9 cellular contexts compared by ENCODE assay signal in the genomic region with DNA sequence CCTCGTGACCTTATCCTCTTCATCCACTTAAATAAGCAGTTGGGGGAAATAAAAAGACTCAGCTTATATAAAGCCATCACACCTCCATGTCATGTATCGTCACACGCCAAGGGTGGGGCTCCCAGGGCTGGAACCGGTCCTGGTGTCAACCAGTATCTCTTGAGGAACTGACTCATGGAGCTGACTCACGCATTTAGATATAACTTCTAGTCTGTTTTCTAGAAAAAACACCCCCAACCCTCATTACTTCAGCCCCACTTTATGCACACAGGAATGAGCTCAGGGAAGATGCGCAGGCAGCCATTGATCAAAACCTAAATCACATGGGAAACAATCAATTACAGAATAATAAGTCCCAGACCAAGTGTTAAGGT. TPM values are rescaled to one million over a fixed set of nuclear protein-coding genes. Genes with fewer than 3 reads are reported as not detected.
A peak's percentile ranks its signal among the peaks of the same experiment; 100 is the strongest.
DNase-seq lines count a peak whose midpoint lies in the region; ATAC-seq and TF ChIP-seq lines count a peak whose summit lies in the region.
"Had no signal": no experiment of that assay in that cellular context is flagged by ENCODE, and none has a peak within 500 bp of the region (broad histone marks: within the 10 kb centered on the region; RNA-seq: fewer than 3 reads in every experiment).

No MANE protein-coding gene starts in this region.

- CTCF ChIA-PET in WTC11 (lab: Charles Lee), result interaction anchor here (0.5 to 3.6 kb wide), 57 partner anchors 9 to 886 kb away, joined by 3 to 39 read pairs (median 5); a partner anchor contains a TSS

- H3K4me1 ChIP-seq in esophagus muscularis mucosa, result peaks cover 7 to 14% (median 10%) of the 10 kb centered on the region in 4 donors

- H3K27ac ChIP-seq in esophagus muscularis mucosa (replicated peaks in 1 of 4), result no peak overlapping the region

- no peak for TF ChIP-seq EP300 in esophagus muscularis mucosa (IDR thresholded peaks at IDR 0.05)

- peak; percentile 54 for DNase-seq in HS-27A (ENCODE audit: low read depth)
- no peak for DNase-seq in WTC11 (ENCODE audit: low spot score)
- peak; percentile 79 for DNase-seq in fibroblast of mammary gland (ENCODE audit: low read depth)
- peak; percentile 44 to 53 for DNase-seq in stimulated activated CD4-positive, alpha-beta T cell treated with anti-CD3 and anti-CD28 coated beads, Interleukin-15, amount 100 ng/mL, for 48 hours (ENCODE audit: low read depth in 2 of 2)
- DNase-seq in HuH-7.5 (ENCODE audit: low spot score), result no peak
- DNase-seq in esophagus muscularis mucosa (ENCODE audit: extremely low spot score), result no peak
- no peak for DNase-seq in activated gamma-delta T cell (lab: John Stamatoyannopoulos, UW)

- ATAC-seq in WTC11 (no peak), HG02970 (IDR thresholded peaks at IDR 0.05; ENCODE audit: low FRiP score, unreplicated experiment) (no peak)

- POLR2A ChIA-PET in WTC11 (lab: Charles Lee), result interaction anchor here (0.6 to 1.5 kb wide), 23 partner anchors 8 to 296 kb away, joined by 3 to 8 read pairs (median 4); a partner anchor contains a TSS

- TF ChIP-seq POLR2A in esophagus muscularis mucosa (IDR thresholded peaks at IDR 0.05; ENCODE audit: low read depth), result no peak

- no peaks in the 10 kb centered on the region for H3K36me3 Mint-ChIP-seq in WTC11

- H3K4me3 ChIP-seq in fibroblast of mammary gland (ENCODE audit: control insufficient read depth, low read depth, low read length), result peak overlapping the region; percentile 24
- H3K4me3 ChIP-seq in esophagus muscularis mucosa, result peak overlapping the region in 1 of 4 donors; percentile 25

- no peaks in the 10 kb centered on the region; the same call in 1 of the 2 replicates for H3K27me3 Mint-ChIP-seq in WTC11 (ENCODE audit: low read depth)

- peaks cover 42% of the 10 kb centered on the region for H3K4me1 Mint-ChIP-seq in WTC11

- peaks cover 0 to 41% (median 0%) of the 10 kb centered on the region in 4 donors for H3K27me3 ChIP-seq in esophagus muscularis mucosa

- intact Hi-C loops in esophagus muscularis mucosa (cut with DNase I), result no loop called here

- WGBS in esophagus muscularis mucosa, result 72% methylated on average over 6 of the region's 6 CpGs

- no peak overlapping the region for H3K27ac Mint-ChIP-seq in WTC11

- no peaks in the 10 kb centered on the region for H3K36me3 ChIP-seq in esophagus muscularis mucosa

- no peak for TF ChIP-seq CTCF in WTC11 (IDR thresholded peaks at IDR 0.05)
- no peak for TF ChIP-seq CTCF in fibroblast of mammary gland (conservative IDR thresholded peaks at IDR 0.05; ENCODE audit: control insufficient read depth, insufficient read depth, low read depth, low read length)
- no peak for TF ChIP-seq CTCF in esophagus muscularis mucosa (IDR thresholded peaks at IDR 0.05)

- peak overlapping the region; percentile 63; the same call in 1 of the 2 replicates for H3K4me3 Mint-ChIP-seq in WTC11

- no peaks in the 10 kb centered on the region for H3K9me3 Mint-ChIP-seq in WTC11

- H3K9me3 ChIP-seq in esophagus muscularis mucosa, result no peaks in the 10 kb centered on the region

TF ChIP-seq in WTC11, 78 proteins besides CTCF, POLR2A, EP300 and RAD21 (continues in another document):
- TF ChIP-seq, protein P1, sequence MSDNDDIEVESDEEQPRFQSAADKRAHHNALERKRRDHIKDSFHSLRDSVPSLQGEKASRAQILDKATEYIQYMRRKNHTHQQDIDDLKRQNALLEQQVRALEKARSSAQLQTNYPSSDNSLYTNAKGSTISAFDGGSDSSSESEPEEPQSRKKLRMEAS (CRISPR knock-in tag; IDR thresholded peaks at IDR 0.05), result no peak
- TF ChIP-seq, protein P2, sequence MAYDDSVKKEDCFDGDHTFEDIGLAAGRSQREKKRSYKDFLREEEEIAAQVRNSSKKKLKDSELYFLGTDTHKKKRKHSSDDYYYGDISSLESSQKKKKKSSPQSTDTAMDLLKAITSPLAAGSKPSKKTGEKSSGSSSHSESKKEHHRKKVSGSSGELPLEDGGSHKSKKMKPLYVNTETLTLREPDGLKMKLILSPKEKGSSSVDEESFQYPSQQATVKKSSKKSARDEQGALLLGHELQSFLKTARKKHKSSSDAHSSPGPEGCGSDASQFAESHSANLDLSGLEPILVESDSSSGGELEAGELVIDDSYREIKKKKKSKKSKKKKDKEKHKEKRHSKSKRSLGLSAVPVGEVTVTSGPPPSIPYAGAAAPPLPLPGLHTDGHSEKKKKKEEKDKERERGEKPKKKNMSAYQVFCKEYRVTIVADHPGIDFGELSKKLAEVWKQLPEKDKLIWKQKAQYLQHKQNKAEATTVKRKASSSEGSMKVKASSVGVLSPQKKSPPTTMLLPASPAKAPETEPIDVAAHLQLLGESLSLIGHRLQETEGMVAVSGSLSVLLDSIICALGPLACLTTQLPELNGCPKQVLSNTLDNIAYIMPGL (CRISPR knock-in tag; IDR thresholded peaks at IDR 0.05), result no peak
- no peak for TF ChIP-seq RORB (CRISPR knock-in tag; IDR thresholded peaks at IDR 0.05)
- no peak for TF ChIP-seq OVOL2 (CRISPR knock-in tag; IDR thresholded peaks at IDR 0.05; ENCODE audit: borderline replicate concordance)
- TF ChIP-seq, protein P3, sequence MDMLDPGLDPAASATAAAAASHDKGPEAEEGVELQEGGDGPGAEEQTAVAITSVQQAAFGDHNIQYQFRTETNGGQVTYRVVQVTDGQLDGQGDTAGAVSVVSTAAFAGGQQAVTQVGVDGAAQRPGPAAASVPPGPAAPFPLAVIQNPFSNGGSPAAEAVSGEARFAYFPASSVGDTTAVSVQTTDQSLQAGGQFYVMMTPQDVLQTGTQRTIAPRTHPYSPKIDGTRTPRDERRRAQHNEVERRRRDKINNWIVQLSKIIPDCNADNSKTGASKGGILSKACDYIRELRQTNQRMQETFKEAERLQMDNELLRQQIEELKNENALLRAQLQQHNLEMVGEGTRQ (CRISPR knock-in tag; IDR thresholded peaks at IDR 0.05), result no peak
- TF ChIP-seq ZNF138 (CRISPR knock-in tag; conservative IDR thresholded peaks at IDR 0.05), result no peak
- TF ChIP-seq FOXK1 (CRISPR knock-in tag; IDR thresholded peaks at IDR 0.05), result no peak
- no peak for TF ChIP-seq JAZF1 (CRISPR knock-in tag; IDR thresholded peaks at IDR 0.05)
- TF ChIP-seq, protein P4, sequence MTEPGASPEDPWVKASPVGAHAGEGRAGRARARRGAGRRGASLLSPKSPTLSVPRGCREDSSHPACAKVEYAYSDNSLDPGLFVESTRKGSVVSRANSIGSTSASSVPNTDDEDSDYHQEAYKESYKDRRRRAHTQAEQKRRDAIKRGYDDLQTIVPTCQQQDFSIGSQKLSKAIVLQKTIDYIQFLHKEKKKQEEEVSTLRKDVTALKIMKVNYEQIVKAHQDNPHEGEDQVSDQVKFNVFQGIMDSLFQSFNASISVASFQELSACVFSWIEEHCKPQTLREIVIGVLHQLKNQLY (CRISPR knock-in tag; IDR thresholded peaks at IDR 0.05), result no peak
- no peak for TF ChIP-seq ATF1 (CRISPR knock-in tag; IDR thresholded peaks at IDR 0.05)
- no peak for TF ChIP-seq ZNF317 (CRISPR knock-in tag; IDR thresholded peaks at IDR 0.05; ENCODE audit: borderline replicate concordance, low read depth)
- no peak for TF ChIP-seq ZNF671 (CRISPR knock-in tag; IDR thresholded peaks at IDR 0.05)
- no peak for TF ChIP-seq MYBL2 (CRISPR knock-in tag; IDR thresholded peaks at IDR 0.05)
- TF ChIP-seq, protein P5, sequence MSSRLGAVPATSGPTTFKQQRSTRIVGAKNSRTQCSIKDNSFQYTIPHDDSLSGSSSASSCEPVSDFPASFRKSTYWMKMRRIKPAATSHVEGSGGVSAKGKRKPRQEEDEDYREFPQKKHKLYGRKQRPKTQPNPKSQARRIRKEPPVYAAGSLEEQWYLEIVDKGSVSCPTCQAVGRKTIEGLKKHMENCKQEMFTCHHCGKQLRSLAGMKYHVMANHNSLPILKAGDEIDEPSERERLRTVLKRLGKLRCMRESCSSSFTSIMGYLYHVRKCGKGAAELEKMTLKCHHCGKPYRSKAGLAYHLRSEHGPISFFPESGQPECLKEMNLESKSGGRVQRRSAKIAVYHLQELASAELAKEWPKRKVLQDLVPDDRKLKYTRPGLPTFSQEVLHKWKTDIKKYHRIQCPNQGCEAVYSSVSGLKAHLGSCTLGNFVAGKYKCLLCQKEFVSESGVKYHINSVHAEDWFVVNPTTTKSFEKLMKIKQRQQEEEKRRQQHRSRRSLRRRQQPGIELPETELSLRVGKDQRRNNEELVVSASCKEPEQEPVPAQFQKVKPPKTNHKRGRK (CRISPR knock-in tag; IDR thresholded peaks at IDR 0.05; ENCODE audit: borderline replicate concordance), result no peak
- no peak for TF ChIP-seq NFYB (CRISPR knock-in tag; conservative IDR thresholded peaks at IDR 0.05; ENCODE audit: low read depth)
- TF ChIP-seq ESRRA (CRISPR knock-in tag; IDR thresholded peaks at IDR 0.05; ENCODE audit: borderline replicate concordance), result no peak
- no peak for TF ChIP-seq ZNF263 (CRISPR knock-in tag; IDR thresholded peaks at IDR 0.05; ENCODE audit: low read depth)
- TF ChIP-seq, protein P6, sequence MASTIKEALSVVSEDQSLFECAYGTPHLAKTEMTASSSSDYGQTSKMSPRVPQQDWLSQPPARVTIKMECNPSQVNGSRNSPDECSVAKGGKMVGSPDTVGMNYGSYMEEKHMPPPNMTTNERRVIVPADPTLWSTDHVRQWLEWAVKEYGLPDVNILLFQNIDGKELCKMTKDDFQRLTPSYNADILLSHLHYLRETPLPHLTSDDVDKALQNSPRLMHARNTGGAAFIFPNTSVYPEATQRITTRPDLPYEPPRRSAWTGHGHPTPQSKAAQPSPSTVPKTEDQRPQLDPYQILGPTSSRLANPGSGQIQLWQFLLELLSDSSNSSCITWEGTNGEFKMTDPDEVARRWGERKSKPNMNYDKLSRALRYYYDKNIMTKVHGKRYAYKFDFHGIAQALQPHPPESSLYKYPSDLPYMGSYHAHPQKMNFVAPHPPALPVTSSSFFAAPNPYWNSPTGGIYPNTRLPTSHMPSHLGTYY (CRISPR knock-in tag; IDR thresholded peaks at IDR 0.05), result no peak

RNA-seq across cellular contexts. Expression of a gene that starts 6.9 kb away (rescaled TPM):
- 0.14 to 0.28 TPM (median 0.25 TPM) in 3 replicates for total RNA-seq in WTC11 (2021)
- under 1 TPM in 1 of 4 donors, not detected in 3; 0.23 TPM for total RNA-seq in esophagus muscularis mucosa
- total RNA-seq: glomerular endothelial cell had no signal

RNA-seq across cellular contexts. Expression of a gene that starts 37.2 kb away (rescaled TPM):
- total RNA-seq in WTC11 (2021), result 6.6 to 7.9 TPM (median 7.7 TPM) in 3 replicates
- 1 to 10 TPM in 2 of 4 donors, under 1 TPM in 2; 0.50 to 2.0 (median 1.2) TPM for total RNA-seq in esophagus muscularis mucosa

RNA-seq across cellular contexts. Expression of a gene that starts 37.9 kb away (rescaled TPM):
- total RNA-seq in WTC11 (2021) (0.13 to 0.16 TPM (median 0.14 TPM) in 3 replicates), esophagus muscularis mucosa (1 to 10 TPM in 2 of 4 donors, under 1 TPM in 2; 0.17 to 2.5 (median 1.4) TPM)

Comparison
In these comparisons a context has a peak if more than half of its experiments do, and no peak if none do; other contexts are left out.
1. DNase-seq: peak in HS-27A (single experiment), fibroblast of mammary gland (single experiment) and stimulated activated CD4-positive, alpha-beta T cell treated with anti-CD3 and anti-CD28 coated beads, Interleukin-15, amount 100 ng/mL, for 48 hours (2 of 2); none in WTC11 (single experiment), HuH-7.5 (single experiment), esophagus muscularis mucosa (single experiment) and activated gamma-delta T cell (single experiment).